Comparison of ENCODE assay signal across 11 cellular contexts in genomic region chr21:31946236-31946635, GRCh38.
"Had no signal": no experiment of that assay in that cellular context is flagged by ENCODE, and none has a peak within 500 bp of the region (broad histone marks: within the 10 kb centered on the region; RNA-seq: fewer than 3 reads in every experiment).

No MANE protein-coding gene starts in this region.

- H3K4me1 ChIP-seq: left lung had no signal

- H3K27me3 ChIP-seq: left lung, sigmoid colon, testis had no signal

- H3K4me3 ChIP-seq: left lung, sigmoid colon had no signal

- DNase-seq: aorta; kidney; left lung; mammary epithelial cell; naive thymus-derived CD8-positive, alpha-beta T cell; sigmoid colon; stimulated activated CD4-positive, alpha-beta T cell treated with anti-CD3 and anti-CD28 coated beads, Interleukin-1b, Interleukin-23, amount 100 ng/mL, for 48 hours; stimulated activated naive CD8-positive, alpha-beta T cell treated with anti-CD3 and anti-CD28 coated beads, Interleukin-15, amount 100 ng/mL, for 72 hours; T-cell; T1000 had no signal

- H3K9me3 ChIP-seq: left lung, sigmoid colon, testis had no signal

- H3K27ac ChIP-seq: left lung, testis had no signal

- H3K36me3 ChIP-seq: left lung, sigmoid colon had no signal
